In genomic region chr12:49126852-49127763, GRCh38 we compare ENCODE assay signal across 1 cellular context.
TF ChIP-seq lines count a peak whose summit lies in the region.

No MANE protein-coding gene starts in this region.

TF ChIP-seq in HepG2, 621 proteins besides CTCF, POLR2A, EP300 and RAD21 (continues in another document):
- TF ChIP-seq IKZF1 (IDR thresholded peaks at IDR 0.05): no peak
- TF ChIP-seq ZNF816 (CRISPR knock-in tag; IDR thresholded peaks at IDR 0.05; ENCODE audit: borderline replicate concordance): no peak
- no peak for TF ChIP-seq TMF1 (CRISPR knock-in tag; IDR thresholded peaks at IDR 0.05; ENCODE audit: low read depth)
- TF ChIP-seq, protein P1, sequence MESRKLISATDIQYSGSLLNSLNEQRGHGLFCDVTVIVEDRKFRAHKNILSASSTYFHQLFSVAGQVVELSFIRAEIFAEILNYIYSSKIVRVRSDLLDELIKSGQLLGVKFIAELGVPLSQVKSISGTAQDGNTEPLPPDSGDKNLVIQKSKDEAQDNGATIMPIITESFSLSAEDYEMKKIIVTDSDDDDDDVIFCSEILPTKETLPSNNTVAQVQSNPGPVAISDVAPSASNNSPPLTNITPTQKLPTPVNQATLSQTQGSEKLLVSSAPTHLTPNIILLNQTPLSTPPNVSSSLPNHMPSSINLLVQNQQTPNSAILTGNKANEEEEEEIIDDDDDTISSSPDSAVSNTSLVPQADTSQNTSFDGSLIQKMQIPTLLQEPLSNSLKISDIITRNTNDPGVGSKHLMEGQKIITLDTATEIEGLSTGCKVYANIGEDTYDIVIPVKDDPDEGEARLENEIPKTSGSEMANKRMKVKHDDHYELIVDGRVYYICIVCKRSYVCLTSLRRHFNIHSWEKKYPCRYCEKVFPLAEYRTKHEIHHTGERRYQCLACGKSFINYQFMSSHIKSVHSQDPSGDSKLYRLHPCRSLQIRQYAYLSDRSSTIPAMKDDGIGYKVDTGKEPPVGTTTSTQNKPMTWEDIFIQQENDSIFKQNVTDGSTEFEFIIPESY (CRISPR knock-in tag; IDR thresholded peaks at IDR 0.05): no peak
- peak; percentile 65; the same call in 1 of the 2 replicates for TF ChIP-seq POLR2G (IDR thresholded peaks at IDR 0.05; ENCODE audit: low read depth, low read length)
- TF ChIP-seq RELA (CRISPR knock-in tag; IDR thresholded peaks at IDR 0.05): no peak
- TF ChIP-seq, protein P2, sequence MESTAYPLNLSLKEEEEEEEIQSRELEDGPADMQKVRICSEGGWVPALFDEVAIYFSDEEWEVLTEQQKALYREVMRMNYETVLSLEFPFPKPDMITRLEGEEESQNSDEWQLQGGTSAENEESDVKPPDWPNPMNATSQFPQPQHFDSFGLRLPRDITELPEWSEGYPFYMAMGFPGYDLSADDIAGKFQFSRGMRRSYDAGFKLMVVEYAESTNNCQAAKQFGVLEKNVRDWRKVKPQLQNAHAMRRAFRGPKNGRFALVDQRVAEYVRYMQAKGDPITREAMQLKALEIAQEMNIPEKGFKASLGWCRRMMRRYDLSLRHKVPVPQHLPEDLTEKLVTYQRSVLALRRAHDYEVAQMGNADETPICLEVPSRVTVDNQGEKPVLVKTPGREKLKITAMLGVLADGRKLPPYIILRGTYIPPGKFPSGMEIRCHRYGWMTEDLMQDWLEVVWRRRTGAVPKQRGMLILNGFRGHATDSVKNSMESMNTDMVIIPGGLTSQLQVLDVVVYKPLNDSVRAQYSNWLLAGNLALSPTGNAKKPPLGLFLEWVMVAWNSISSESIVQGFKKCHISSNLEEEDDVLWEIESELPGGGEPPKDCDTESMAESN (CRISPR knock-in tag; conservative IDR thresholded peaks at IDR 0.05): no peak
- TF ChIP-seq, protein P3, sequence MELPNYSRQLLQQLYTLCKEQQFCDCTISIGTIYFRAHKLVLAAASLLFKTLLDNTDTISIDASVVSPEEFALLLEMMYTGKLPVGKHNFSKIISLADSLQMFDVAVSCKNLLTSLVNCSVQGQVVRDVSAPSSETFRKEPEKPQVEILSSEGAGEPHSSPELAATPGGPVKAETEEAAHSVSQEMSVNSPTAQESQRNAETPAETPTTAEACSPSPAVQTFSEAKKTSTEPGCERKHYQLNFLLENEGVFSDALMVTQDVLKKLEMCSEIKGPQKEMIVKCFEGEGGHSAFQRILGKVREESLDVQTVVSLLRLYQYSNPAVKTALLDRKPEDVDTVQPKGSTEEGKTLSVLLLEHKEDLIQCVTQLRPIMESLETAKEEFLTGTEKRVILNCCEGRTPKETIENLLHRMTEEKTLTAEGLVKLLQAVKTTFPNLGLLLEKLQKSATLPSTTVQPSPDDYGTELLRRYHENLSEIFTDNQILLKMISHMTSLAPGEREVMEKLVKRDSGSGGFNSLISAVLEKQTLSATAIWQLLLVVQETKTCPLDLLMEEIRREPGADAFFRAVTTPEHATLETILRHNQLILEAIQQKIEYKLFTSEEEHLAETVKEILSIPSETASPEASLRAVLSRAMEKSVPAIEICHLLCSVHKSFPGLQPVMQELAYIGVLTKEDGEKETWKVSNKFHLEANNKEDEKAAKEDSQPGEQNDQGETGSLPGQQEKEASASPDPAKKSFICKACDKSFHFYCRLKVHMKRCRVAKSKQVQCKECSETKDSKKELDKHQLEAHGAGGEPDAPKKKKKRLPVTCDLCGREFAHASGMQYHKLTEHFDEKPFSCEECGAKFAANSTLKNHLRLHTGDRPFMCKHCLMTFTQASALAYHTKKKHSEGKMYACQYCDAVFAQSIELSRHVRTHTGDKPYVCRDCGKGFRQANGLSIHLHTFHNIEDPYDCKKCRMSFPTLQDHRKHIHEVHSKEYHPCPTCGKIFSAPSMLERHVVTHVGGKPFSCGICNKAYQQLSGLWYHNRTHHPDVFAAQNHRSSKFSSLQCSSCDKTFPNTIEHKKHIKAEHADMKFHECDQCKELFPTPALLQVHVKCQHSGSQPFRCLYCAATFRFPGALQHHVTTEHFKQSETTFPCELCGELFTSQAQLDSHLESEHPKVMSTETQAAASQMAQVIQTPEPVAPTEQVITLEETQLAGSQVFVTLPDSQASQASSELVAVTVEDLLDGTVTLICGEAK (IDR thresholded peaks at IDR 0.05): no peak
- TF ChIP-seq, protein P3 (CRISPR knock-in tag; IDR thresholded peaks at IDR 0.05): no peak
- TF ChIP-seq FOXA1 (IDR thresholded peaks at IDR 0.05): no peak
- no peak for TF ChIP-seq FOXA1 (CRISPR knock-in tag; IDR thresholded peaks at IDR 0.05)
- no peak for TF ChIP-seq HMG20B (CRISPR knock-in tag; conservative IDR thresholded peaks at IDR 0.05)
- TF ChIP-seq, protein P4, sequence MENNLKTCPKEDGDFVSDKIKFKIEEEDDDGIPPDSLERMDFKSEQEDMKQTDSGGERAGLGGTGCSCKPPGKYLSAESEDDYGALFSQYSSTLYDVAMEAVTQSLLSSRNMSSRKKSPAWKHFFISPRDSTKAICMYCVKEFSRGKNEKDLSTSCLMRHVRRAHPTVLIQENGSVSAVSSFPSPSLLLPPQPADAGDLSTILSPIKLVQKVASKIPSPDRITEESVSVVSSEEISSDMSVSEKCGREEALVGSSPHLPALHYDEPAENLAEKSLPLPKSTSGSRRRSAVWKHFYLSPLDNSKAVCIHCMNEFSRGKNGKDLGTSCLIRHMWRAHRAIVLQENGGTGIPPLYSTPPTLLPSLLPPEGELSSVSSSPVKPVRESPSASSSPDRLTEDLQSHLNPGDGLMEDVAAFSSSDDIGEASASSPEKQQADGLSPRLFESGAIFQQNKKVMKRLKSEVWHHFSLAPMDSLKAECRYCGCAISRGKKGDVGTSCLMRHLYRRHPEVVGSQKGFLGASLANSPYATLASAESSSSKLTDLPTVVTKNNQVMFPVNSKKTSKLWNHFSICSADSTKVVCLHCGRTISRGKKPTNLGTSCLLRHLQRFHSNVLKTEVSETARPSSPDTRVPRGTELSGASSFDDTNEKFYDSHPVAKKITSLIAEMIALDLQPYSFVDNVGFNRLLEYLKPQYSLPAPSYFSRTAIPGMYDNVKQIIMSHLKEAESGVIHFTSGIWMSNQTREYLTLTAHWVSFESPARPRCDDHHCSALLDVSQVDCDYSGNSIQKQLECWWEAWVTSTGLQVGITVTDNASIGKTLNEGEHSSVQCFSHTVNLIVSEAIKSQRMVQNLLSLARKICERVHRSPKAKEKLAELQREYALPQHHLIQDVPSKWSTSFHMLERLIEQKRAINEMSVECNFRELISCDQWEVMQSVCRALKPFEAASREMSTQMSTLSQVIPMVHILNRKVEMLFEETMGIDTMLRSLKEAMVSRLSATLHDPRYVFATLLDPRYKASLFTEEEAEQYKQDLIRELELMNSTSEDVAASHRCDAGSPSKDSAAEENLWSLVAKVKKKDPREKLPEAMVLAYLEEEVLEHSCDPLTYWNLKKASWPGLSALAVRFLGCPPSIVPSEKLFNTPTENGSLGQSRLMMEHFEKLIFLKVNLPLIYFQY (CRISPR knock-in tag; IDR thresholded peaks at IDR 0.05; ENCODE audit: borderline replicate concordance): no peak
- TF ChIP-seq NR2F1 (CRISPR knock-in tag; IDR thresholded peaks at IDR 0.05): no peak
- TF ChIP-seq ESRRA (CRISPR knock-in tag; IDR thresholded peaks at IDR 0.05; ENCODE audit: low read depth): no peak
- TF ChIP-seq, protein P5, sequence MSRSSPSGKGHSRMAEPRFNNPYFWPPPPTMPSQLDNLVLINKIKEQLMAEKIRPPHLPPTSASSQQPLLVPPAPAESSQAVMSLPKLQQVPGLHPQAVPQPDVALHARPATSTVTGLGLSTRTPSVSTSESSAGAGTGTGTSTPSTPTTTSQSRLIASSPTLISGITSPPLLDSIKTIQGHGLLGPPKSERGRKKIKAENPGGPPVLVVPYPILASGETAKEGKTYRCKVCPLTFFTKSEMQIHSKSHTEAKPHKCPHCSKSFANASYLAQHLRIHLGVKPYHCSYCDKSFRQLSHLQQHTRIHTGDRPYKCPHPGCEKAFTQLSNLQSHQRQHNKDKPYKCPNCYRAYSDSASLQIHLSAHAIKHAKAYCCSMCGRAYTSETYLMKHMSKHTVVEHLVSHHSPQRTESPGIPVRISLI (CRISPR knock-in tag; IDR thresholded peaks at IDR 0.05; ENCODE audit: borderline replicate concordance): no peak
- peak; percentile 35; the same call in 1 of the 2 replicates for TF ChIP-seq RBFOX2 (IDR thresholded peaks at IDR 0.05; ENCODE audit: low read depth, low read length)
- TF ChIP-seq, protein P6, sequence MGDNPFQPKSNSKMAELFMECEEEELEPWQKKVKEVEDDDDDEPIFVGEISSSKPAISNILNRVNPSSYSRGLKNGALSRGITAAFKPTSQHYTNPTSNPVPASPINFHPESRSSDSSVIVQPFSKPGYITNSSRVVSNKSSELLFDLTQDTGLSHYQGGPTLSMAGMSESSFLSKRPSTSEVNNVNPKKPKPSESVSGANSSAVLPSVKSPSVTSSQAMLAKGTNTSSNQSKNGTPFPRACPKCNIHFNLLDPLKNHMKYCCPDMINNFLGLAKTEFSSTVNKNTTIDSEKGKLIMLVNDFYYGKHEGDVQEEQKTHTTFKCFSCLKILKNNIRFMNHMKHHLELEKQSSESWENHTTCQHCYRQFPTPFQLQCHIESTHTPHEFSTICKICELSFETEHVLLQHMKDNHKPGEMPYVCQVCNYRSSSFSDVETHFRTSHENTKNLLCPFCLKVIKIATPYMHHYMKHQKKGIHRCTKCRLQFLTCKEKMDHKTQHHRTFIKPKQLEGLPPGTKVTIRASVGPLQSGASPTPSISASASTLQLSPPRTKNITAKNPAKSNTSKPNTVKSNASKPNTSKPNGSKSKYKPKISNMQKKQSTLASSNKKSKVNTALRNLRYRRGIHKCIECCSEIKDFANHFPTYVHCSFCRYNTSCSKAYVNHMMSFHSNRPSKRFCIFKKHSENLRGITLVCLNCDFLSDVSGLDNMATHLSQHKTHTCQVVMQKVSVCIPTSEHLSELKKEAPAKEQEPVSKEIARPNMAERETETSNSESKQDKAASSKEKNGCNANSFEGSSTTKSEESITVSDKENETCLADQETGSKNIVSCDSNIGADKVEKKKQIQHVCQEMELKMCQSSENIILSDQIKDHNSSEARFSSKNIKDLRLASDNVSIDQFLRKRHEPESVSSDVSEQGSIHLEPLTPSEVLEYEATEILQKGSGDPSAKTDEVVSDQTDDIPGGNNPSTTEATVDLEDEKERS (CRISPR knock-in tag; IDR thresholded peaks at IDR 0.05): no peak
- TF ChIP-seq FOXJ3 (CRISPR knock-in tag; IDR thresholded peaks at IDR 0.05; ENCODE audit: borderline replicate concordance): no peak
- TF ChIP-seq, protein P7, sequence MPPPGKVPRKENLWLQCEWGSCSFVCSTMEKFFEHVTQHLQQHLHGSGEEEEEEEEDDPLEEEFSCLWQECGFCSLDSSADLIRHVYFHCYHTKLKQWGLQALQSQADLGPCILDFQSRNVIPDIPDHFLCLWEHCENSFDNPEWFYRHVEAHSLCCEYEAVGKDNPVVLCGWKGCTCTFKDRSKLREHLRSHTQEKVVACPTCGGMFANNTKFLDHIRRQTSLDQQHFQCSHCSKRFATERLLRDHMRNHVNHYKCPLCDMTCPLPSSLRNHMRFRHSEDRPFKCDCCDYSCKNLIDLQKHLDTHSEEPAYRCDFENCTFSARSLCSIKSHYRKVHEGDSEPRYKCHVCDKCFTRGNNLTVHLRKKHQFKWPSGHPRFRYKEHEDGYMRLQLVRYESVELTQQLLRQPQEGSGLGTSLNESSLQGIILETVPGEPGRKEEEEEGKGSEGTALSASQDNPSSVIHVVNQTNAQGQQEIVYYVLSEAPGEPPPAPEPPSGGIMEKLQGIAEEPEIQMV (CRISPR knock-in tag; IDR thresholded peaks at IDR 0.05; ENCODE audit: low read depth): no peak
- TF ChIP-seq ZC3H13 (CRISPR knock-in tag; IDR thresholded peaks at IDR 0.05): peak; percentile 30; the same call in 1 of the 2 replicates
- no peak for TF ChIP-seq ATF7 (IDR thresholded peaks at IDR 0.05)
- TF ChIP-seq ATF7 (CRISPR knock-in tag; IDR thresholded peaks at IDR 0.05): no peak
- TF ChIP-seq POLR2AphosphoS5 (IDR thresholded peaks at IDR 0.05; ENCODE audit: low read depth, low read length): peak; percentile 67
- TF ChIP-seq ZNF672 (CRISPR knock-in tag; IDR thresholded peaks at IDR 0.05): no peak
- TF ChIP-seq NFIC (IDR thresholded peaks at IDR 0.05; ENCODE audit: low read length): peak; percentile 47; the same call in 1 of the 2 replicates
- TF ChIP-seq ZNF724P (CRISPR knock-in tag; IDR thresholded peaks at IDR 0.05; ENCODE audit: borderline replicate concordance): no peak
- no peak for TF ChIP-seq PHF21A (CRISPR knock-in tag; IDR thresholded peaks at IDR 0.05)
- TF ChIP-seq ZNF891 (CRISPR knock-in tag; IDR thresholded peaks at IDR 0.05): no peak
- TF ChIP-seq, protein P8, sequence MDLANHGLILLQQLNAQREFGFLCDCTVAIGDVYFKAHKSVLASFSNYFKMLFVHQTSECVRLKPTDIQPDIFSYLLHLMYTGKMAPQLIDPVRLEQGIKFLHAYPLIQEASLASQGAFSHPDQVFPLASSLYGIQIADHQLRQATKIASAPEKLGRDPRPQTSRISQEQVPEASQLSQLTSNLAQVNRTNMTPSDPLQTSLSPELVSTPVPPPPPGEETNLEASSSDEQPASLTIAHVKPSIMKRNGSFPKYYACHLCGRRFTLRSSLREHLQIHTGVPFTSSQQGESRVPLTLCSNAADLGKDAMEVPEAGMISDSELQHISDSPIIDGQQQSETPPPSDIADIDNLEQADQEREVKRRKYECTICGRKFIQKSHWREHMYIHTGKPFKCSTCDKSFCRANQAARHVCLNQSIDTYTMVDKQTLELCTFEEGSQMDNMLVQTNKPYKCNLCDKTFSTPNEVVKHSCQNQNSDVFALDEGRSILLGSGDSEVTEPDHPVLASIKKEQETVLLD (CRISPR knock-in tag; IDR thresholded peaks at IDR 0.05; ENCODE audit: low read depth): no peak
